In genomic region chr12:109762071-109762672, GRCh38 we compare ENCODE assay signal across 1 cellular context.
TF ChIP-seq lines count a peak whose summit lies in the region.

No MANE protein-coding gene starts in this region.

TF ChIP-seq in HepG2, 621 proteins besides CTCF, POLR2A, EP300 and RAD21:
- TF ChIP-seq ZNF30 (CRISPR knock-in tag; IDR thresholded peaks at IDR 0.05) (no peak), SIN3B (IDR thresholded peaks at IDR 0.05; ENCODE audit: low read length) (no peak), TOPORS (CRISPR knock-in tag; IDR thresholded peaks at IDR 0.05) (no peak), ZKSCAN5 (CRISPR knock-in tag; IDR thresholded peaks at IDR 0.05) (no peak), ZNF260 (CRISPR knock-in tag; IDR thresholded peaks at IDR 0.05; ENCODE audit: borderline replicate concordance, low read depth) (no peak), YEATS4 (CRISPR knock-in tag; IDR thresholded peaks at IDR 0.05; ENCODE audit: borderline replicate concordance) (no peak), ZNF567 (CRISPR knock-in tag; IDR thresholded peaks at IDR 0.05; ENCODE audit: borderline replicate concordance) (no peak), ZNF33B (CRISPR knock-in tag; IDR thresholded peaks at IDR 0.05) (no peak), MXD1 (CRISPR knock-in tag; IDR thresholded peaks at IDR 0.05) (no peak), GATAD2A (CRISPR knock-in tag; IDR thresholded peaks at IDR 0.05) (no peak), CREB1 (IDR thresholded peaks at IDR 0.05) (no peak), CREB1 (CRISPR knock-in tag; IDR thresholded peaks at IDR 0.05) (no peak), ZBTB40 (IDR thresholded peaks at IDR 0.05) (no peak), ZBTB40 (CRISPR knock-in tag; IDR thresholded peaks at IDR 0.05) (no peak), NPAS2 (CRISPR knock-in tag; IDR thresholded peaks at IDR 0.05; ENCODE audit: borderline replicate concordance) (no peak), ZFAT (CRISPR knock-in tag; conservative IDR thresholded peaks at IDR 0.05) (no peak), ZMYM3 (CRISPR knock-in tag; IDR thresholded peaks at IDR 0.05) (no peak), ZNF773 (CRISPR knock-in tag; IDR thresholded peaks at IDR 0.05; ENCODE audit: borderline replicate concordance) (no peak)
